Comparison of ENCODE assay signal across 8 cellular contexts in the genomic region with DNA sequence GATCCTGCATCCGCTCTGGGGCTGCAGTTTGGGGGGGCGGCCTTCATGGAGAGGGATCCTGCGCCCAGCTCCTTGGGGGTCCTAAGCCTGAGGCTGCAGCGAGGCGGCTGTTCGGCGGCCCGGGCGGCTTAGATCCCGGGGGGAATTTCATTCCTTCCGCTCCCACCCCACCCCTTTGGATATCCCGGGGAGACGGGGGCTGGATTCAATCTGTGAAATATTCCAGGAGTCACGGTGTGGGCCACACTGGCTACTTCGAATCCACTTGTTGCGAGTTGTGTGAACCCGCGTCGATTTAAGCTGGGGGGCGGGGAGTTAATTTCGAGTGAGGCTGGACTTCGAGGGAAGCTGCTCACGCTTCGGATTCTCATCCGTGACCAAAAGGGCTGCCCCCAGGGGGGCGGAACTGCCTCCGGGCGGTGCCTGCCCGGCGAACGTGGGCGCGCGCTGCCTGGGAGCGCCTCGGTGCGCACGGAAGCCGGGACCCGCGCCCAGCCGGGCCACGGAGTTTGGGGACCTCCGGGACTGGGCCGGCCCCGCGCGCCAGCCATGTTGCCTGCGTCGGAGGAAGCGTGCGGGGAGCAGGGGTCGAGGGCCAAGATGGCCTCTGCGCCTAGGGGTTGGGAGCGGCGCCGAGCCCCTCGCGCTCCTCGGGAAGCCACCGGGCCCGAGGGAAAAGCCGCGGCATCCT. TPM values are rescaled to one million over a fixed set of nuclear protein-coding genes. Genes with fewer than 3 reads are reported as not detected.
A peak's percentile ranks its signal among the peaks of the same experiment; 100 is the strongest.
DNase-seq lines count a peak whose midpoint lies in the region; ATAC-seq and TF ChIP-seq lines count a peak whose summit lies in the region.

No MANE protein-coding gene starts in this region.

- H3K9me3 Mint-ChIP-seq in CD4-positive, alpha-beta memory T cell, result no peaks in the 10 kb centered on the region

- no peak for TF ChIP-seq POLR2A in tibial nerve (IDR thresholded peaks at IDR 0.05)

- H3K4me3 ChIP-seq in CD4-positive, alpha-beta memory T cell (ENCODE audit: low read length in 2 of 2), result peak overlapping the region in 1 of 2 donors; percentile 32
- H3K4me3 ChIP-seq in SJSA1, result peak overlapping the region; percentile 75
- peak overlapping the region; percentile 81 for H3K4me3 ChIP-seq in ectodermal cell (ENCODE audit: insufficient read depth, low read depth, low read length)
- H3K4me3 ChIP-seq in mesodermal cell (ENCODE audit: extremely low read depth, insufficient read depth, low read length, poor library complexity, severe bottlenecking), result peak overlapping the region; percentile 68
- peak overlapping the region; percentile 40 to 64 (median 56) for H3K4me3 ChIP-seq in tibial nerve

- intact Hi-C loops in CD4-positive, alpha-beta memory T cell (cut with micrococcal nuclease), result no loop called here

- H3K27me3 ChIP-seq in CD4-positive, alpha-beta memory T cell (ENCODE audit: insufficient read depth, low read length), result peaks cover 9% of the 10 kb centered on the region
- H3K27me3 ChIP-seq in SJSA1 (replicated peaks) (no peaks in the 10 kb centered on the region), ectodermal cell (ENCODE audit: control insufficient read depth, insufficient read depth, low read length, poor library complexity, severe bottlenecking) (peaks cover 36% of the 10 kb centered on the region), tibial nerve (peaks cover 0 to 43% of the 10 kb centered on the region in 2 donors)

- no peaks in the 10 kb centered on the region for H3K9me3 ChIP-seq in CD4-positive, alpha-beta memory T cell (ENCODE audit: control insufficient read depth in 1 of 2, low read length in 2 of 2)
- H3K9me3 ChIP-seq in SJSA1 (replicated peaks) (no peaks in the 10 kb centered on the region), ectodermal cell (ENCODE audit: control insufficient read depth, low read length) (no peaks in the 10 kb centered on the region), mesodermal cell (ENCODE audit: control insufficient read depth, low read length) (no peaks in the 10 kb centered on the region), tibial nerve (no peaks in the 10 kb centered on the region)

- ATAC-seq in GM21529 (IDR thresholded peaks at IDR 0.05; ENCODE audit: unreplicated experiment), result peak; percentile 36

- H3K27me3 Mint-ChIP-seq in CD4-positive, alpha-beta memory T cell, result peaks cover 35 to 45% of the 10 kb centered on the region in 2 donors

- DNase-seq in CD4-positive, alpha-beta memory T cell, result no peak
- DNase-seq in SJSA1 (ENCODE audit: low read depth in 1 of 2, low spot score in 2 of 2) (peak; percentile 63 to 64), tibial nerve (ENCODE audit: low spot score in 2 of 2) (no peak), mesenteric fat pad (ENCODE audit: low spot score) (no peak), Ammon's horn (ENCODE audit: low spot score) (no peak)

- H3K4me1 ChIP-seq in CD4-positive, alpha-beta memory T cell (ENCODE audit: insufficient read depth, low read length), result peaks cover 9% of the 10 kb centered on the region
- peaks cover 51% of the 10 kb centered on the region for H3K4me1 ChIP-seq in SJSA1 (replicated peaks)
- peaks cover 3% of the 10 kb centered on the region for H3K4me1 ChIP-seq in ectodermal cell (ENCODE audit: control insufficient read depth, insufficient read depth, low read length)
- H3K4me1 ChIP-seq in mesodermal cell (ENCODE audit: control insufficient read depth, insufficient read depth, low read length, poor library complexity, severe bottlenecking), result peaks cover 8% of the 10 kb centered on the region
- H3K4me1 ChIP-seq in tibial nerve, result peaks cover 0 to 29% (median 10%) of the 10 kb centered on the region in 4 donors

- H3K36me3 Mint-ChIP-seq in CD4-positive, alpha-beta memory T cell, result no peaks in the 10 kb centered on the region

- H3K27ac Mint-ChIP-seq in CD4-positive, alpha-beta memory T cell, result no peak overlapping the region

- TF ChIP-seq EP300 in tibial nerve (IDR thresholded peaks at IDR 0.05), result no peak

- peaks cover 2 to 27% (median 14%) of the 10 kb centered on the region in 4 donors for H3K4me1 Mint-ChIP-seq in CD4-positive, alpha-beta memory T cell

- H3K27ac ChIP-seq in CD4-positive, alpha-beta memory T cell (ENCODE audit: low read depth, low read length), result no peak overlapping the region
- H3K27ac ChIP-seq in SJSA1, result peak overlapping the region; percentile 62
- no peak overlapping the region for H3K27ac ChIP-seq in ectodermal cell (ENCODE audit: insufficient read depth, low read depth, low read length, poor library complexity, severe bottlenecking)
- no peak overlapping the region for H3K27ac ChIP-seq in mesodermal cell (ENCODE audit: low read depth, low read length, severe bottlenecking)
- peak overlapping the region in 2 of 4 donors; percentile 65 to 73 for H3K27ac ChIP-seq in tibial nerve

- no peaks in the 10 kb centered on the region for H3K36me3 ChIP-seq in CD4-positive, alpha-beta memory T cell (ENCODE audit: insufficient read depth, low read length)
- H3K36me3 ChIP-seq in SJSA1 (no peaks in the 10 kb centered on the region), ectodermal cell (ENCODE audit: control insufficient read depth, insufficient read depth, low read length) (no peaks in the 10 kb centered on the region), mesodermal cell (ENCODE audit: control insufficient read depth, insufficient read depth, low read length) (no peaks in the 10 kb centered on the region), tibial nerve (no peaks in the 10 kb centered on the region)

- CTCF ChIA-PET in CD4-positive, alpha-beta memory T cell (lab: Charles Lee; ENCODE audit: partially characterized antibody), result no interaction called here

- POLR2A ChIA-PET in CD4-positive, alpha-beta memory T cell (lab: Charles Lee; ENCODE audit: partially characterized antibody), result no interaction called here

- no peak for TF ChIP-seq CTCF in tibial nerve (IDR thresholded peaks at IDR 0.05)

- 0% methylated on average over 64 of the region's 64 CpGs for whole genome bisulfite sequencing in ectodermal cell, 2 experiments
- 0% methylated on average over 50 to 57 of the region's 64 CpGs for WGBS in mesodermal cell (ENCODE audit: insufficient coverage in 2 of 2), 2 experiments
- WGBS in tibial nerve, 2 donors, result 0 to 3% methylated on average over 37 of the region's 64 CpGs

- peak overlapping the region; percentile 63 to 81 (median 70) for H3K4me3 Mint-ChIP-seq in CD4-positive, alpha-beta memory T cell

RNA-seq across cellular contexts. Expression of gene OCLN, which starts 0.8 kb away (rescaled TPM):
- 1 to 10 TPM; 4.9 to 6.0 TPM for total RNA-seq in CD4-positive, alpha-beta memory T cell
- polyA plus RNA-seq in CD4-positive, alpha-beta memory T cell, result under 1 TPM in 1 of 2 donors, not detected in 1; 0.13 TPM
- total RNA-seq in SJSA1 (2014; rRNA removed; shearing (Covaris generic)), result 19.8 and 45.6 TPM in 2 replicates
- polyA plus RNA-seq in ectodermal cell (2013, experiment 1 of 4), result 28.6 TPM
- polyA plus RNA-seq in ectodermal cell (2013, experiment 2 of 4), result 30.0 TPM
- polyA plus RNA-seq in ectodermal cell (2013, experiment 3 of 4), result 22.0 TPM
- polyA plus RNA-seq in ectodermal cell (2013, experiment 4 of 4), result 26.5 TPM
- 5.4 TPM for polyA plus RNA-seq in mesodermal cell (2013, experiment 1 of 2)
- polyA plus RNA-seq in mesodermal cell (2013, experiment 2 of 2), result 4.0 TPM
- total RNA-seq in tibial nerve (10 to 100 TPM in 2 of 4 donors, 1 to 10 TPM in 2; 8.1 to 13.8 (median 9.2) TPM), mesenteric fat pad (1.3 TPM)

Comparison
In these comparisons a context has a peak if more than half of its experiments do, and no peak if none do; other contexts are left out.
1. DNase-seq: peak in SJSA1 (2 of 2); none in CD4-positive, alpha-beta memory T cell (0 of 5), tibial nerve (0 of 2), mesenteric fat pad (single experiment) and Ammon's horn (single experiment).